22 cellular contexts compared by ENCODE assay signal in genomic region chr5:90689064-90689463, GRCh38.
"Had no signal": no experiment of that assay in that cellular context is flagged by ENCODE, and none has a peak within 500 bp of the region (broad histone marks: within the 10 kb centered on the region; RNA-seq: fewer than 3 reads in every experiment).

No MANE protein-coding gene starts in this region.

- H3K4me3 ChIP-seq: breast epithelium, esophagus squamous epithelium, gastrocnemius medialis, heart left ventricle, lung, neural progenitor cell, sigmoid colon, smooth muscle cell, stomach, suprapubic skin, tibial nerve had no signal

- FAIRE-seq: colon had no signal

- DNase-seq: activated CD4-positive, alpha-beta memory T cell treated with anti-CD3 and anti-CD28 coated beads for 36 hours; activated CD4-positive, alpha-beta T cell treated with anti-CD3 and anti-CD28 coated beads for 48 hours; activated naive CD4-positive, alpha-beta T cell treated with Interleukin-2 at 50 U/mL for 16 hours; activated naive CD8-positive, alpha-beta T cell treated with anti-CD3 and anti-CD28 coated beads for 36 hours; activated T-cell treated with anti-CD3 and anti-CD28 coated beads, Interleukin-2, amount 50 U/mL, for 48 hours; effector memory CD8-positive, alpha-beta T cell; esophagus squamous epithelium; gastrocnemius medialis; heart left ventricle; naive thymus-derived CD8-positive, alpha-beta T cell; sigmoid colon; stimulated activated CD4-positive, alpha-beta T cell treated with anti-CD3 and anti-CD28 coated beads, Interleukin-15, amount 100 ng/mL, for 24 hours; stomach had no signal

- ATAC-seq: effector memory CD8-positive, alpha-beta T cell; gastrocnemius medialis; heart left ventricle; left lobe of liver; naive thymus-derived CD8-positive, alpha-beta T cell; stimulated activated memory B cell treated with anti-CD40 and anti-IgM and Interleukin-4, amounts not matched to agents 10 μg/mL and 1 μg/mL and 100 μg/mL, for 72 hours had no signal

- H2AFZ ChIP-seq: neural progenitor cell had no signal

- H3K27ac ChIP-seq: breast epithelium, esophagus squamous epithelium, gastrocnemius medialis, heart left ventricle, neural progenitor cell, sigmoid colon, stomach, suprapubic skin, tibial nerve had no signal

- H3K4me1 ChIP-seq: breast epithelium, esophagus squamous epithelium, gastrocnemius medialis, neural progenitor cell, sigmoid colon, stomach, suprapubic skin, tibial nerve had no signal

- H3K9ac ChIP-seq: neural progenitor cell had no signal

- H3K4me2 ChIP-seq: neural progenitor cell, smooth muscle cell had no signal

- H3K27me3 ChIP-seq: breast epithelium, esophagus squamous epithelium, gastrocnemius medialis, heart left ventricle, neural progenitor cell, sigmoid colon, stomach, tibial nerve had no signal

- H3K9me3 ChIP-seq: breast epithelium, esophagus squamous epithelium, gastrocnemius medialis, heart left ventricle, stomach, suprapubic skin, tibial nerve had no signal

- H3K36me3 ChIP-seq: esophagus squamous epithelium, gastrocnemius medialis, heart left ventricle, sigmoid colon, stomach, suprapubic skin, tibial nerve had no signal
